8 cellular contexts compared by ENCODE assay signal in genomic region chr7:100190059-100190711, GRCh38. TPM values are rescaled to one million over a fixed set of nuclear protein-coding genes. Genes with fewer than 3 reads are reported as not detected.
DNase-seq lines count a peak whose midpoint lies in the region; ATAC-seq, FAIRE-seq and TF ChIP-seq lines count a peak whose summit lies in the region.

No MANE protein-coding gene starts in this region.

- peak overlapping the region; percentile 50 for H3K27ac Mint-ChIP-seq in activated CD4-positive, alpha-beta memory T cell treated with anti-CD3 and anti-CD28 coated beads, Interleukin-2, amount 10 ng/mL, durations not matched to agents 7 days and 5 days
- no peak overlapping the region for H3K27ac Mint-ChIP-seq in activated CD4-positive, alpha-beta memory T cell treated with anti-CD3 and anti-CD28 coated beads for 36 hours
- H3K27ac Mint-ChIP-seq in natural killer cell = peak overlapping the region in 1 of 2 donors; percentile 25

- H3K9me3 Mint-ChIP-seq in activated CD4-positive, alpha-beta memory T cell treated with anti-CD3 and anti-CD28 coated beads, Interleukin-2, amount 10 ng/mL, durations not matched to agents 7 days and 5 days = no peaks in the 10 kb centered on the region
- H3K9me3 Mint-ChIP-seq in activated CD4-positive, alpha-beta memory T cell treated with anti-CD3 and anti-CD28 coated beads for 36 hours = no peaks in the 10 kb centered on the region
- H3K9me3 Mint-ChIP-seq in natural killer cell = no peaks in the 10 kb centered on the region

- peak overlapping the region; percentile 35; the same call in 1 of the 2 replicates for H2AFZ ChIP-seq in Loucy (ENCODE audit: low read length)
- H2AFZ ChIP-seq in GM12878 (ENCODE audit: control insufficient read depth, low read depth, low read length) = peak overlapping the region; percentile 55; the same call in 1 of the 2 replicates

- no peaks in the 10 kb centered on the region for H3K36me3 Mint-ChIP-seq in activated CD4-positive, alpha-beta memory T cell treated with anti-CD3 and anti-CD28 coated beads, Interleukin-2, amount 10 ng/mL, durations not matched to agents 7 days and 5 days (ENCODE audit: low read depth)
- no peaks in the 10 kb centered on the region for H3K36me3 Mint-ChIP-seq in activated CD4-positive, alpha-beta memory T cell treated with anti-CD3 and anti-CD28 coated beads for 36 hours
- no peaks in the 10 kb centered on the region for H3K36me3 Mint-ChIP-seq in natural killer cell

- POLR2A ChIA-PET in activated CD4-positive, alpha-beta memory T cell treated with anti-CD3 and anti-CD28 coated beads, Interleukin-2, amount 10 ng/mL, durations not matched to agents 7 days and 5 days (lab: Charles Lee) = interaction anchor here (1.1 to 1.5 kb wide), 6 partner anchors 13 to 31 kb away, joined by 3 to 9 read pairs (median 5); partner anchors contain the start of genes GPC2 and STAG3
- POLR2A ChIA-PET in activated CD4-positive, alpha-beta memory T cell treated with anti-CD3 and anti-CD28 coated beads for 36 hours (lab: Charles Lee) = interaction anchor here (0.7 kb wide), 1 partner anchor 61 kb away, joined by 3 read pairs; no protein-coding TSS in a partner anchor
- POLR2A ChIA-PET in GM12878 (lab: Charles Lee) = interaction anchor here (0.6 to 1.5 kb wide), 11 partner anchors 10 to 43 kb away, joined by 3 to 9 read pairs (median 4); no protein-coding TSS in a partner anchor

- H3K79me2 ChIP-seq in Loucy (ENCODE audit: insufficient read depth, low read length) (no peaks in the 10 kb centered on the region), GM12878 (ENCODE audit: control insufficient read depth, insufficient read depth, low read length) (no peaks in the 10 kb centered on the region)

- H3K9me2 ChIP-seq in Loucy (replicated peaks; ENCODE audit: low read depth, low read length) = no peaks in the 10 kb centered on the region

- peak overlapping the region; percentile 65 for H3K4me2 ChIP-seq in Loucy (ENCODE audit: low read depth, low read length, poor library complexity, severe bottlenecking)
- H3K4me2 ChIP-seq in GM12878 (ENCODE audit: control insufficient read depth, insufficient read depth) = no peak overlapping the region

- RAD21 ChIA-PET in GM12878 (lab: Charles Lee; ENCODE audit: unreplicated experiment) = interaction anchor here (0.7 to 2.6 kb wide), 20 partner anchors 9 to 217 kb away, joined by 3 to 35 read pairs (median 6); partner anchors contain the start of genes GPC2, LAMTOR4, MBLAC1 and STAG3

- peak overlapping the region; percentile 49 for H3K9ac ChIP-seq in Loucy (ENCODE audit: low read depth, low read length, poor library complexity, severe bottlenecking)
- H3K9ac ChIP-seq in GM12878 (ENCODE audit: control insufficient read depth, insufficient read depth, low read length) = no peak overlapping the region

- peak; percentile 89 for FAIRE-seq in GM12878 (lab: Jason Lieb, UNC)

- in situ Hi-C loops in GM12878 (cut with MboI) = no loop called here

- H4K20me1 ChIP-seq in Loucy (ENCODE audit: insufficient read depth, low read length, poor library complexity, severe bottlenecking) = no peaks in the 10 kb centered on the region
- no peaks in the 10 kb centered on the region for H4K20me1 ChIP-seq in GM12878 (ENCODE audit: control insufficient read depth, insufficient read depth)

- DNase-seq in activated CD4-positive, alpha-beta memory T cell treated with anti-CD3 and anti-CD28 coated beads, Interleukin-2, amount 10 ng/mL, durations not matched to agents 7 days and 5 days = no peak
- no peak for DNase-seq in activated CD4-positive, alpha-beta memory T cell treated with anti-CD3 and anti-CD28 coated beads for 36 hours
- DNase-seq in GM12878 (ENCODE audit: low read depth, low spot score) = no peak
- DNase-seq in natural killer cell = no peak
- no peak for DNase-seq in iPS-NIHi7 (ENCODE audit: extremely low spot score)
- no peak for DNase-seq in ureter (ENCODE audit: low spot score)

- BruUV-seq in GM12878 (replicated peaks; lab: Mats Ljungman, UMichigan) = no TSS peak

- H3K27me3 Mint-ChIP-seq in activated CD4-positive, alpha-beta memory T cell treated with anti-CD3 and anti-CD28 coated beads, Interleukin-2, amount 10 ng/mL, durations not matched to agents 7 days and 5 days = no peaks in the 10 kb centered on the region
- H3K27me3 Mint-ChIP-seq in activated CD4-positive, alpha-beta memory T cell treated with anti-CD3 and anti-CD28 coated beads for 36 hours = no peaks in the 10 kb centered on the region
- H3K27me3 Mint-ChIP-seq in natural killer cell (ENCODE audit: low read depth in 2 of 2) = no peaks in the 10 kb centered on the region

- SMC1A ChIA-PET in GM12878 (lab: Charles Lee; ENCODE audit: uncharacterized antibody, unreplicated experiment) = interaction anchor here (0.8 to 3.9 kb wide), 12 partner anchors 8 to 217 kb away, joined by 3 to 140 read pairs (median 6); partner anchors contain the start of genes STAG3 and TRAPPC14

- H3F3A ChIP-seq in Loucy (ENCODE audit: low read depth) = no peaks in the 10 kb centered on the region

- intact Hi-C loops in activated CD4-positive, alpha-beta memory T cell treated with anti-CD3 and anti-CD28 coated beads for 36 hours (cut with micrococcal nuclease) = loop anchor here (1.0 kb wide), 2 partner anchors 19 to 27 kb away; no protein-coding TSS in a partner anchor
- intact Hi-C loops in GM12878 (cut with micrococcal nuclease; ENCODE audit: unreplicated experiment) (loop anchor here (2.0 kb wide), 1 partner anchor 29 kb away; the partner anchor contains the start of gene PVRIG), natural killer cell (cut with micrococcal nuclease) (loop anchor here (1.0 to 2.0 kb wide), 2 partner anchors 27 to 217 kb away; no protein-coding TSS in a partner anchor)

- no peak overlapping the region for H3K27ac ChIP-seq in GM12878 (ENCODE audit: control insufficient read depth, insufficient read depth)

- TF ChIP-seq RAD21 in GM12878 (IDR thresholded peaks at IDR 0.05; ENCODE audit: insufficient read depth, low read depth, low read length) = peak; percentile 71

- H3K27me3 ChIP-seq in Loucy (ENCODE audit: insufficient read depth, low read length, poor library complexity, severe bottlenecking) (no peaks in the 10 kb centered on the region), GM12878 (replicated peaks in 1 of 2; ENCODE audit: control insufficient read depth in 2 of 2, insufficient read depth in 2 of 2, low read length in 1 of 2) (no peaks in the 10 kb centered on the region)

- no peak overlapping the region for H3K4me3 ChIP-seq in Loucy (ENCODE audit: low read length, poor library complexity, severe bottlenecking)
- no peak overlapping the region for H3K4me3 ChIP-seq in GM12878

- no peak overlapping the region for H3K4me3 Mint-ChIP-seq in activated CD4-positive, alpha-beta memory T cell treated with anti-CD3 and anti-CD28 coated beads, Interleukin-2, amount 10 ng/mL, durations not matched to agents 7 days and 5 days
- H3K4me3 Mint-ChIP-seq in activated CD4-positive, alpha-beta memory T cell treated with anti-CD3 and anti-CD28 coated beads for 36 hours = no peak overlapping the region
- H3K4me3 Mint-ChIP-seq in natural killer cell = no peak overlapping the region

- H3K4me1 Mint-ChIP-seq in activated CD4-positive, alpha-beta memory T cell treated with anti-CD3 and anti-CD28 coated beads, Interleukin-2, amount 10 ng/mL, durations not matched to agents 7 days and 5 days = peaks cover 16% of the 10 kb centered on the region
- peaks cover 18% of the 10 kb centered on the region for H3K4me1 Mint-ChIP-seq in activated CD4-positive, alpha-beta memory T cell treated with anti-CD3 and anti-CD28 coated beads for 36 hours (ENCODE audit: low read depth)
- peaks cover 0 to 7% of the 10 kb centered on the region in 2 donors for H3K4me1 Mint-ChIP-seq in natural killer cell

- ATAC-seq in GM12878 (peak; percentile 83), natural killer cell (peak; percentile 71 to 91 (median 72)), HG02884 (IDR thresholded peaks at IDR 0.05; ENCODE audit: unreplicated experiment) (no peak)

- peak; percentile 66 for TF ChIP-seq CTCF in Loucy (conservative IDR thresholded peaks at IDR 0.05; ENCODE audit: low read length)
- TF ChIP-seq CTCF in GM12878 (IDR thresholded peaks at IDR 0.05 in 2 of 3, conservative IDR thresholded peaks at IDR 0.05 in 1 of 3; ENCODE audit: control insufficient read depth in 2 of 3, extremely low read depth in 1 of 3, insufficient read depth in 1 of 3, low read depth in 3 of 3, low read length in 3 of 3) = peak; percentile 42 to 55 (median 44); a peak in 5 of 6 replicates
- peak; percentile 61 for TF ChIP-seq CTCF in natural killer cell (IDR thresholded peaks at IDR 0.05)

- WGBS in GM12878 (ENCODE audit: insufficient coverage, insufficient replicate concordance, low lambda C conversion rate, missing lambda C conversion rate) = 1% methylated on average over 4 of the region's 4 CpGs

- TF ChIP-seq EP300 in GM12878 (IDR thresholded peaks at IDR 0.05; ENCODE audit: borderline replicate concordance in 1 of 2, control insufficient read depth in 1 of 2, low read depth in 2 of 2, low read length in 2 of 2) = no peak

- no peaks in the 10 kb centered on the region for H3K9me3 ChIP-seq in Loucy (ENCODE audit: insufficient read depth, low read depth, low read length)
- no peaks in the 10 kb centered on the region for H3K9me3 ChIP-seq in GM12878 (replicated peaks; ENCODE audit: control insufficient read depth, insufficient read depth, low read length)

- H3K4me1 ChIP-seq in Loucy (ENCODE audit: insufficient read depth, low read length, poor library complexity, severe bottlenecking) (peaks cover 36% of the 10 kb centered on the region), GM12878 (ENCODE audit: control insufficient read depth, insufficient read depth, low read length) (peaks cover 29% of the 10 kb centered on the region)

- no peak for TF ChIP-seq POLR2A in GM12878 (IDR thresholded peaks at IDR 0.05; ENCODE audit: low read depth, low read length)

- CTCF ChIA-PET in activated CD4-positive, alpha-beta memory T cell treated with anti-CD3 and anti-CD28 coated beads, Interleukin-2, amount 10 ng/mL, durations not matched to agents 7 days and 5 days (lab: Charles Lee) = interaction anchor here (0.6 to 2.7 kb wide), 15 partner anchors 10 to 840 kb away, joined by 3 to 31 read pairs (median 4); partner anchors contain the start of genes GAL3ST4, GPC2 and STAG3
- CTCF ChIA-PET in activated CD4-positive, alpha-beta memory T cell treated with anti-CD3 and anti-CD28 coated beads for 36 hours (lab: Charles Lee) = interaction anchor here (0.6 to 1.7 kb wide), 20 partner anchors 9 to 217 kb away, joined by 3 to 21 read pairs (median 5); no protein-coding TSS in a partner anchor
- CTCF ChIA-PET in GM12878 (lab: Yijun Ruan, JAX) = interaction anchor here (0.6 to 3.9 kb wide), 27 partner anchors 9 to 217 kb away, joined by 3 to 113 read pairs (median 6); partner anchors contain the start of genes GAL3ST4, GPC2, LAMTOR4 and PVRIG

- H3K36me3 ChIP-seq in Loucy (ENCODE audit: insufficient read depth, low read length) = no peaks in the 10 kb centered on the region
- no peaks in the 10 kb centered on the region for H3K36me3 ChIP-seq in GM12878 (ENCODE audit: control insufficient read depth in 2 of 2, insufficient read depth in 2 of 2, low read length in 1 of 2)

RNA-seq across cellular contexts. Expression of gene STAG3, which starts 12.5 kb away (rescaled TPM):
- 10 to 100 TPM; 12.9 to 13.1 TPM for total RNA-seq in activated CD4-positive, alpha-beta memory T cell treated with anti-CD3 and anti-CD28 coated beads, Interleukin-2, amount 10 ng/mL, durations not matched to agents 7 days and 5 days
- 10 to 100 TPM; 20.8 to 20.9 TPM for total RNA-seq in activated CD4-positive, alpha-beta memory T cell treated with anti-CD3 and anti-CD28 coated beads for 36 hours
- 33.8 and 37.8 TPM in 2 replicates for total RNA-seq in GM12878 (2013; cell fraction: nucleolus; rRNA removed)
- 101 and 122 TPM in 2 replicates for total RNA-seq in GM12878 (2014; rRNA removed)
- total RNA-seq in GM12878 (2014; rRNA removed; fragmentation: Illumina TruSeq; extraction: Trizol) = 123 and 133 TPM in 2 replicates
- 78.7 and 81.7 TPM in 2 replicates for total RNA-seq in GM12878 (2021)
- 221 TPM for polyA plus RNA-seq in GM12878 (2011; ENCODE audit: low read depth)
- 73.0 and 90.4 TPM in 2 replicates for polyA plus RNA-seq in GM12878 (2011; rRNA removed)
- polyA plus RNA-seq in GM12878 (2011; cell fraction: cytosol; rRNA removed) = 47.6 and 55.0 TPM in 2 replicates
- polyA plus RNA-seq in GM12878 (2011; cell fraction: nucleus; rRNA removed) = 22.6 and 31.0 TPM in 2 replicates
- polyA plus RNA-seq in GM12878 (2012) = 158 and 173 TPM in 2 replicates
- polyA plus RNA-seq in GM12878 (2014; fragmentation: Illumina TruSeq; extraction: Trizol) = 178 and 192 TPM in 2 replicates
- 100 to 1,000 TPM; 281 to 306 TPM for polyA plus RNA-seq in GM12878 (2014; fragmentation: Nextera tagmentation; extraction: Ambion mirVana)
- 112 and 153 TPM in 2 replicates for polyA plus RNA-seq in GM12878 (2014; rRNA removed)
- polyA plus RNA-seq in GM12878 (2016; fragmentation: Nextera tagmentation; extraction: Ambion mirVana) = 100 to 1,000 TPM; 112 to 116 TPM
- 14.5 and 19.5 TPM in 2 replicates for polyA minus RNA-seq in GM12878 (2011; rRNA and poly(A)+ RNA removed)
- 5.3 and 6.7 TPM in 2 replicates for polyA minus RNA-seq in GM12878 (2011; cell fraction: cytosol; rRNA and poly(A)+ RNA removed)
- polyA minus RNA-seq in GM12878 (2011; cell fraction: nucleus; rRNA and poly(A)+ RNA removed) = 12.2 and 15.6 TPM in 2 replicates
- total RNA-seq in natural killer cell = 1 to 10 TPM; 5.0 to 5.6 (median 5.5) TPM
- total RNA-seq in ureter = 1.9 TPM

RNA-seq across cellular contexts. Expression of gene GPC2, which starts 13.0 kb away (rescaled TPM):
- 1 to 10 TPM; 3.8 to 4.8 TPM for total RNA-seq in activated CD4-positive, alpha-beta memory T cell treated with anti-CD3 and anti-CD28 coated beads, Interleukin-2, amount 10 ng/mL, durations not matched to agents 7 days and 5 days
- 1 to 10 TPM; 4.8 to 5.5 TPM for total RNA-seq in activated CD4-positive, alpha-beta memory T cell treated with anti-CD3 and anti-CD28 coated beads for 36 hours
- 4.9 and 6.6 TPM in 2 replicates for total RNA-seq in GM12878 (2013; cell fraction: nucleolus; rRNA removed)
- total RNA-seq in GM12878 (2014; rRNA removed) (3.0 and 3.9 TPM in 2 replicates), GM12878 (2014; rRNA removed; fragmentation: Illumina TruSeq; extraction: Trizol) (0.85 and 0.92 TPM in 2 replicates), GM12878 (2021) (3.9 and 5.1 TPM in 2 replicates), natural killer cell (1 to 10 TPM; 1.9 to 2.4 (median 2.3) TPM), ureter (5.1 TPM)
- polyA plus RNA-seq in GM12878 (2011; ENCODE audit: low read depth) = 1.6 TPM
- polyA plus RNA-seq in GM12878 (2011; rRNA removed) (0.45 and 0.65 TPM in 2 replicates), GM12878 (2014; fragmentation: Illumina TruSeq; extraction: Trizol) (0.24 and 0.98 TPM in 2 replicates), GM12878 (2014; fragmentation: Nextera tagmentation; extraction: Ambion mirVana) (under 1 TPM; 0.19 to 0.24 TPM), GM12878 (2014; rRNA removed) (4.3 and 6.3 TPM in 2 replicates), GM12878 (2016; fragmentation: Nextera tagmentation; extraction: Ambion mirVana) (under 1 TPM; 0.48 to 0.68 TPM)
- 1.0 and 1.7 TPM in 2 replicates for polyA plus RNA-seq in GM12878 (2011; cell fraction: cytosol; rRNA removed)
- polyA plus RNA-seq in GM12878 (2011; cell fraction: nucleus; rRNA removed) = 4.8 and 5.6 TPM in 2 replicates
- 1.3 and 1.4 TPM in 2 replicates for polyA plus RNA-seq in GM12878 (2012)
- 0.22 and 1.0 TPM in 2 replicates for polyA minus RNA-seq in GM12878 (2011; rRNA and poly(A)+ RNA removed)
- 0.83 and 1.7 TPM in 2 replicates for polyA minus RNA-seq in GM12878 (2011; cell fraction: cytosol; rRNA and poly(A)+ RNA removed)
- 2.4 and 3.5 TPM in 2 replicates for polyA minus RNA-seq in GM12878 (2011; cell fraction: nucleus; rRNA and poly(A)+ RNA removed)

RNA-seq across cellular contexts. Expression of gene GAL3ST4, which starts 21.8 kb away (rescaled TPM):
- total RNA-seq in activated CD4-positive, alpha-beta memory T cell treated with anti-CD3 and anti-CD28 coated beads, Interleukin-2, amount 10 ng/mL, durations not matched to agents 7 days and 5 days = 1 to 10 TPM; 2.4 to 2.7 TPM
- total RNA-seq in activated CD4-positive, alpha-beta memory T cell treated with anti-CD3 and anti-CD28 coated beads for 36 hours = 1 to 10 TPM; 2.4 to 2.8 TPM
- total RNA-seq in GM12878 (2013; cell fraction: nucleolus; rRNA removed) = 1.4 and 2.9 TPM in 2 replicates
- total RNA-seq in GM12878 (2014; rRNA removed) = 0.98 and 1.1 TPM in 2 replicates
- 0.83 and 1.1 TPM in 2 replicates for total RNA-seq in GM12878 (2014; rRNA removed; fragmentation: Illumina TruSeq; extraction: Trizol)
- 1.3 and 2.0 TPM in 2 replicates for total RNA-seq in GM12878 (2021)
- 1.2 TPM for polyA plus RNA-seq in GM12878 (2011; ENCODE audit: low read depth)
- polyA plus RNA-seq in GM12878 (2011; rRNA removed) = 0.66 and 1.2 TPM in 2 replicates
- polyA plus RNA-seq in GM12878 (2011; cell fraction: cytosol; rRNA removed) = 1.6 and 2.1 TPM in 2 replicates
- 2.6 and 2.7 TPM in 2 replicates for polyA plus RNA-seq in GM12878 (2011; cell fraction: nucleus; rRNA removed)
- 2.2 and 2.5 TPM in 2 replicates for polyA plus RNA-seq in GM12878 (2012)
- polyA plus RNA-seq in GM12878 (2014; fragmentation: Illumina TruSeq; extraction: Trizol) = 1.6 and 2.3 TPM in 2 replicates
- under 1 TPM; 0.29 to 0.55 TPM for polyA plus RNA-seq in GM12878 (2014; fragmentation: Nextera tagmentation; extraction: Ambion mirVana)
- polyA plus RNA-seq in GM12878 (2014; rRNA removed) = 2.8 TPM in 2 replicates
- 1 to 10 TPM; 4.9 to 6.1 TPM for polyA plus RNA-seq in GM12878 (2016; fragmentation: Nextera tagmentation; extraction: Ambion mirVana)
- 0.88 and 1.3 TPM in 2 replicates for polyA minus RNA-seq in GM12878 (2011; rRNA and poly(A)+ RNA removed)
- 0.73 and 1.5 TPM in 2 replicates for polyA minus RNA-seq in GM12878 (2011; cell fraction: cytosol; rRNA and poly(A)+ RNA removed)
- 0.36 and 0.67 TPM in 2 replicates for polyA minus RNA-seq in GM12878 (2011; cell fraction: nucleus; rRNA and poly(A)+ RNA removed)
- total RNA-seq in natural killer cell = under 1 TPM; 0.78 to 0.95 (median 0.78) TPM
- 7.1 TPM for total RNA-seq in ureter

RNA-seq across cellular contexts. Expression of gene PVRIG, which starts 29.6 kb away (rescaled TPM):
- 10 to 100 TPM; 70.5 to 71.8 TPM for total RNA-seq in activated CD4-positive, alpha-beta memory T cell treated with anti-CD3 and anti-CD28 coated beads, Interleukin-2, amount 10 ng/mL, durations not matched to agents 7 days and 5 days
- total RNA-seq in activated CD4-positive, alpha-beta memory T cell treated with anti-CD3 and anti-CD28 coated beads for 36 hours = 10 to 100 TPM; 21.0 to 21.2 TPM
- total RNA-seq in GM12878 (2013; cell fraction: nucleolus; rRNA removed) = 20.3 and 21.7 TPM in 2 replicates
- total RNA-seq in GM12878 (2014; rRNA removed) (25.6 and 29.8 TPM in 2 replicates), GM12878 (2014; rRNA removed; fragmentation: Illumina TruSeq; extraction: Trizol) (5.2 and 7.7 TPM in 2 replicates), GM12878 (2021) (27.4 and 27.7 TPM in 2 replicates), natural killer cell (10 to 100 TPM; 45.6 to 84.1 (median 52.9) TPM), ureter (1.1 TPM)
- polyA plus RNA-seq in GM12878 (2011; ENCODE audit: low read depth) = 3.7 TPM
- polyA plus RNA-seq in GM12878 (2011; rRNA removed) (3.1 and 8.4 TPM in 2 replicates), GM12878 (2014; fragmentation: Illumina TruSeq; extraction: Trizol) (0.38 and 3.9 TPM in 2 replicates), GM12878 (2014; fragmentation: Nextera tagmentation; extraction: Ambion mirVana) (1 to 10 TPM; 1.3 to 3.6 TPM), GM12878 (2014; rRNA removed) (39.4 and 41.4 TPM in 2 replicates), GM12878 (2016; fragmentation: Nextera tagmentation; extraction: Ambion mirVana) (10 to 100 TPM; 43.9 to 44.0 TPM)
- polyA plus RNA-seq in GM12878 (2011; cell fraction: cytosol; rRNA removed) = 14.7 and 23.1 TPM in 2 replicates
- 21.8 and 23.1 TPM in 2 replicates for polyA plus RNA-seq in GM12878 (2011; cell fraction: nucleus; rRNA removed)
- polyA plus RNA-seq in GM12878 (2012) = 13.9 and 14.6 TPM in 2 replicates
- polyA minus RNA-seq in GM12878 (2011; rRNA and poly(A)+ RNA removed) = 1.7 and 6.8 TPM in 2 replicates
- polyA minus RNA-seq in GM12878 (2011; cell fraction: cytosol; rRNA and poly(A)+ RNA removed) = 5.3 and 7.0 TPM in 2 replicates
- 10.0 and 16.9 TPM in 2 replicates for polyA minus RNA-seq in GM12878 (2011; cell fraction: nucleus; rRNA and poly(A)+ RNA removed)

RNA-seq across cellular contexts. Expression of gene TRAPPC14, which starts 31.7 kb away (rescaled TPM):
- 10 to 100 TPM; 37.8 to 41.2 TPM for total RNA-seq in activated CD4-positive, alpha-beta memory T cell treated with anti-CD3 and anti-CD28 coated beads, Interleukin-2, amount 10 ng/mL, durations not matched to agents 7 days and 5 days
- total RNA-seq in activated CD4-positive, alpha-beta memory T cell treated with anti-CD3 and anti-CD28 coated beads for 36 hours = 10 to 100 TPM; 17.9 to 19.7 TPM
- 15.4 and 27.3 TPM in 2 replicates for total RNA-seq in GM12878 (2013; cell fraction: nucleolus; rRNA removed)
- total RNA-seq in GM12878 (2014; rRNA removed) (17.3 and 18.2 TPM in 2 replicates), GM12878 (2014; rRNA removed; fragmentation: Illumina TruSeq; extraction: Trizol) (7.5 and 7.6 TPM in 2 replicates), GM12878 (2021) (22.3 and 24.7 TPM in 2 replicates), natural killer cell (10 to 100 TPM; 55.1 to 59.2 (median 56.5) TPM), ureter (35.5 TPM)
- 10.8 TPM for polyA plus RNA-seq in GM12878 (2011; ENCODE audit: low read depth)
- polyA plus RNA-seq in GM12878 (2011; rRNA removed) (1.8 and 4.2 TPM in 2 replicates), GM12878 (2014; fragmentation: Illumina TruSeq; extraction: Trizol) (7.5 and 10.8 TPM in 2 replicates), GM12878 (2014; fragmentation: Nextera tagmentation; extraction: Ambion mirVana) (1 to 10 TPM in 1 of 2 experiments, under 1 TPM in 1; 0.21 to 1.3 TPM), GM12878 (2014; rRNA removed) (17.3 and 22.3 TPM in 2 replicates), GM12878 (2016; fragmentation: Nextera tagmentation; extraction: Ambion mirVana) (1 to 10 TPM; 7.3 TPM)
- 5.4 and 6.4 TPM in 2 replicates for polyA plus RNA-seq in GM12878 (2011; cell fraction: cytosol; rRNA removed)
- 52.5 and 85.1 TPM in 2 replicates for polyA plus RNA-seq in GM12878 (2011; cell fraction: nucleus; rRNA removed)
- polyA plus RNA-seq in GM12878 (2012) = 10.9 and 15.1 TPM in 2 replicates
- 2.6 and 8.6 TPM in 2 replicates for polyA minus RNA-seq in GM12878 (2011; rRNA and poly(A)+ RNA removed)
- polyA minus RNA-seq in GM12878 (2011; cell fraction: cytosol; rRNA and poly(A)+ RNA removed) = 1.7 and 3.1 TPM in 2 replicates
- 15.1 and 23.3 TPM in 2 replicates for polyA minus RNA-seq in GM12878 (2011; cell fraction: nucleus; rRNA and poly(A)+ RNA removed)
